Comparison of ENCODE assay signal across 8 cellular contexts in the genomic region with DNA sequence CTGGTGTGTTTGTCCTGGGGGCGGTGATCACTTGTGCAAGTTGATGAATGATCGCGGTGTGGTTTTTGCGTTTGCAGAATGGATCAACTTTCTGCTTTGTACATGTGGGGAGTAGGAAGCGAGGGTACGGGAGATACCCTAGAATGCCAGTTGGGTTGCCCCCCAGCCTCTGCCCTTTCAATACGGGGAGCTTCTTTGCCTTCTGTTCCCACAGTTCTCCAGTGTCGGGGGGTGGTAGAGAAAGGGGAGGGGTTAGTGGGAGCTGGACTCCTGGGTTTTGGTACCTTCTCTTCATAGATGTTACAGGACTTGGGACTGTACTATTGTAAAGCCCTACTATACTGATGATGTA. TPM values are rescaled to one million over a fixed set of nuclear protein-coding genes. Genes with fewer than 3 reads are reported as not detected.
DNase-seq lines count a peak whose midpoint lies in the region; ATAC-seq, FAIRE-seq and TF ChIP-seq lines count a peak whose summit lies in the region.

No MANE protein-coding gene starts in this region.

- TF ChIP-seq CTCF in DOHH2 (IDR thresholded peaks at IDR 0.05; ENCODE audit: low read depth, low read length, poor library complexity, severe bottlenecking) = no peak
- TF ChIP-seq CTCF in RWPE1 (conservative IDR thresholded peaks at IDR 0.05; ENCODE audit: low read depth) = no peak
- no peak for TF ChIP-seq CTCF in pancreas (IDR thresholded peaks at IDR 0.05)

- H3K27ac ChIP-seq in DOHH2 (ENCODE audit: low read depth, low read length) = peak overlapping the region; percentile 10; the same call in 1 of the 2 replicates
- peak overlapping the region; percentile 96 for H3K27ac ChIP-seq in RWPE1
- no peak overlapping the region for H3K27ac ChIP-seq in esophagus (ENCODE audit: low read depth in 2 of 2, low read length in 1 of 2)
- H3K27ac ChIP-seq in pancreas = peak overlapping the region in 2 of 4 donors; percentile 85 to 97

- CTCF ChIA-PET in RWPE1 (lab: Yijun Ruan, JAX) = no interaction called here

- peaks cover 5% of the 10 kb centered on the region for H3F3A ChIP-seq in DOHH2 (ENCODE audit: control insufficient read depth, insufficient read depth)

- DNase-seq in RWPE1 (ENCODE audit: low spot score) (no peak), pancreas (no peak)
- no peak for DNase-seq in stimulated activated CD4-positive, alpha-beta T cell treated with anti-CD3 and anti-CD28 coated beads, Interleukin-1b, Interleukin-23, amount 100 ng/mL, for 48 hours
- no peak for DNase-seq in activated CD4-positive, CD25-positive, alpha-beta regulatory T cell treated with anti-CD3 and anti-CD28 coated beads, Interleukin-2, amount 50 U/mL, for 72 hours

- POLR2A ChIA-PET in RWPE1 (lab: Yijun Ruan, JAX; ENCODE audit: low non-redundant PET) = no interaction called here

- peak overlapping the region; percentile 100 for H3K4me2 ChIP-seq in DOHH2 (ENCODE audit: low read length)

- FAIRE-seq in pancreas (lab: Jason Lieb, UNC) = no peak

- peaks cover 68% of the 10 kb centered on the region for H3K79me2 ChIP-seq in DOHH2 (ENCODE audit: control insufficient read depth, low read length)

- peaks cover 56% of the 10 kb centered on the region for H3K4me1 ChIP-seq in DOHH2 (ENCODE audit: control insufficient read depth, low read length)
- H3K4me1 ChIP-seq in esophagus (ENCODE audit: control insufficient read depth in 2 of 2, insufficient read depth in 2 of 2, low read length in 1 of 2) = no peaks in the 10 kb centered on the region
- peaks cover 0 to 8% (median 4%) of the 10 kb centered on the region in 3 donors for H3K4me1 ChIP-seq in pancreas

- intact Hi-C loops in pancreas (cut with DNase I) = no loop called here

- WGBS in esophagus, 2 donors = 5 to 12% methylated on average over 8 of the region's 8 CpGs
- 5 to 11% methylated on average over 8 of the region's 8 CpGs for WGBS in pancreas, 2 donors

- ATAC-seq in pancreas (no peak), HG03457 (IDR thresholded peaks at IDR 0.05; ENCODE audit: unreplicated experiment) (no peak), GM21390 (IDR thresholded peaks at IDR 0.05; ENCODE audit: unreplicated experiment) (no peak)

- peak overlapping the region; percentile 96 for H3K4me3 ChIP-seq in DOHH2 (ENCODE audit: low read length)
- peak overlapping the region; percentile 88 for H3K4me3 ChIP-seq in esophagus (ENCODE audit: low read depth in 1 of 2, low read length in 2 of 2)
- H3K4me3 ChIP-seq in pancreas = peak overlapping the region; percentile 50 to 94 (median 80)

- no peaks in the 10 kb centered on the region for H3K9me2 ChIP-seq in DOHH2 (replicated peaks; ENCODE audit: control insufficient read depth, low read length)

- H3K9me3 ChIP-seq in DOHH2 (ENCODE audit: control insufficient read depth, insufficient read depth, low read length) = no peaks in the 10 kb centered on the region
- no peaks in the 10 kb centered on the region for H3K9me3 ChIP-seq in esophagus (ENCODE audit: control insufficient read depth in 2 of 2, insufficient read depth in 1 of 2, low read depth in 1 of 2, low read length in 1 of 2)
- no peaks in the 10 kb centered on the region for H3K9me3 ChIP-seq in pancreas

- H3K36me3 ChIP-seq in DOHH2 (ENCODE audit: control insufficient read depth, low read length) (peaks cover 47% of the 10 kb centered on the region), esophagus (ENCODE audit: control insufficient read depth in 2 of 2, insufficient read depth in 2 of 2, low read length in 1 of 2) (no peaks in the 10 kb centered on the region), pancreas (no peaks in the 10 kb centered on the region)

- H3K27me3 ChIP-seq in DOHH2 (ENCODE audit: control insufficient read depth, low read length) (no peaks in the 10 kb centered on the region), esophagus (ENCODE audit: control insufficient read depth in 1 of 2, insufficient read depth in 2 of 2, low read length in 2 of 2) (no peaks in the 10 kb centered on the region), pancreas (no peaks in the 10 kb centered on the region)

- peaks cover 26% of the 10 kb centered on the region for H4K20me1 ChIP-seq in DOHH2 (ENCODE audit: control insufficient read depth, insufficient read depth, low read depth, low read length)

RNA-seq across cellular contexts. Expression of gene BBX, which starts 3.2 kb away (rescaled TPM):
- 1 to 10 TPM; 3.4 to 4.7 TPM for polyA plus RNA-seq in esophagus
- 10 to 100 TPM; 17.7 to 43.8 (median 22.1) TPM for total RNA-seq in pancreas
- polyA plus RNA-seq in pancreas = 1 to 10 TPM; 3.9 to 6.8 TPM

Comparison
In these comparisons a context has a peak if more than half of its experiments do, and no peak if none do; other contexts are left out.
1. H3K27ac ChIP-seq: peak in DOHH2 (single experiment) and RWPE1 (single experiment); none in esophagus (0 of 2).
2. Peak in every context shown above with its lines, with median percentiles within 50 percentile points of each other: H3K4me3 ChIP-seq.